8 cellular contexts compared by ENCODE assay signal in genomic region chr2:191151315-191151698, GRCh38. TPM values are rescaled to one million over a fixed set of nuclear protein-coding genes. Genes with fewer than 3 reads are reported as not detected.
DNase-seq lines count a peak whose midpoint lies in the region; ATAC-seq and TF ChIP-seq lines count a peak whose summit lies in the region.
"Had no signal": no experiment of that assay in that cellular context is flagged by ENCODE, and none has a peak within 500 bp of the region (broad histone marks: within the 10 kb centered on the region; RNA-seq: fewer than 3 reads in every experiment).

No MANE protein-coding gene starts in this region.

- no peaks in the 10 kb centered on the region for H3K79me2 ChIP-seq in H9 (ENCODE audit: insufficient read depth, low read length)

- intact Hi-C loops in left ventricle myocardium inferior (cut with micrococcal nuclease) (loop anchor here (10.0 kb wide), 1 partner anchor 97 kb away; no protein-coding TSS in a partner anchor), spleen (cut with DNase I; ENCODE audit: low total_unique reads) (loop anchor here (5.0 kb wide), 1 partner anchor 99 kb away; no protein-coding TSS in a partner anchor)

- POLR2A ChIA-PET in T-cell (lab: Charles Lee): interaction anchor here (0.6 to 4.1 kb wide), 9 partner anchors 36 to 526 kb away, joined by 3 to 66 read pairs (median 3); partner anchors contain the start of genes NABP1 (in 1 of the 2) and STAT1 (in 1 of the 2)

- no peak overlapping the region for H3K9ac ChIP-seq in H9 (ENCODE audit: extremely low read depth, insufficient read length, low read length)

- H2BK12ac ChIP-seq in H9 (ENCODE audit: insufficient read length, low read depth, low read length): no peak overlapping the region

- no peak overlapping the region for H3K4ac ChIP-seq in H9 (ENCODE audit: low read depth, low read length)

- peak; percentile 60 for DNase-seq in H9
- peak in 1 of 34 experiments; percentile 17 for DNase-seq in T-cell
- DNase-seq in left ventricle myocardium inferior: no peak
- DNase-seq in spleen: peak; percentile 78
- DNase-seq in NCI-H2196 treated with DMSO at 0.1 percent for 48 hours (lab: John Stamatoyannopoulos, UW; ENCODE audit: unreplicated experiment): no peak
- no peak for DNase-seq in foreskin fibroblast
- DNase-seq: NCI-H1694 treated with DMSO at 0.1 percent for 48 hours had no signal

- no peak overlapping the region for H3K18ac ChIP-seq in H9 (ENCODE audit: insufficient read length, low read depth, low read length)

- H3K27me3 ChIP-seq in H9 (ENCODE audit: insufficient read depth, low read length): no peaks in the 10 kb centered on the region
- H3K27me3 ChIP-seq in left ventricle myocardium inferior (ENCODE audit: low read depth): no peaks in the 10 kb centered on the region
- H3K27me3 ChIP-seq in spleen (replicated peaks in 1 of 7): no peaks in the 10 kb centered on the region

- H3K36me3 Mint-ChIP-seq in H9 (ENCODE audit: insufficient read depth in 1 of 3, low read depth in 3 of 3): no peaks in the 10 kb centered on the region
- H3K36me3 Mint-ChIP-seq in T-cell: peaks cover 16% of the 10 kb centered on the region

- no peaks in the 10 kb centered on the region for H3K36me3 ChIP-seq in left ventricle myocardium inferior
- peaks cover 0 to 13% (median 0%) of the 10 kb centered on the region in 6 donors for H3K36me3 ChIP-seq in spleen

- peaks cover 9% of the 10 kb centered on the region for H3K23me2 ChIP-seq in H9 (ENCODE audit: insufficient read length, low read depth, low read length, poor library complexity, severe bottlenecking)

- no CpG with 5 or more reads among the region's 6 CpGs for WGBS in H9 (ENCODE audit: extremely low coverage, insufficient read length, low lambda C conversion rate)
- WGBS in spleen, 5 donors: 83 to 94% (median 91%) methylated on average over 6 of the region's 6 CpGs

- no peaks in the 10 kb centered on the region for H3K9me3 ChIP-seq in H9 (ENCODE audit: control insufficient read depth, low read depth, low read length)
- H3K9me3 ChIP-seq in left ventricle myocardium inferior (replicated peaks): no peaks in the 10 kb centered on the region
- H3K9me3 ChIP-seq in spleen: no peaks in the 10 kb centered on the region

- ATAC-seq in T-cell (replicated peaks in 1 of 4) (peak in 1 of 4 experiments; percentile 2), GM21576 (IDR thresholded peaks at IDR 0.05; ENCODE audit: unreplicated experiment) (no peak)

- H3T11ph ChIP-seq in H9 (ENCODE audit: low read length): no peak overlapping the region

- peak overlapping the region; percentile 71 for H3K4me2 ChIP-seq in H9 (ENCODE audit: insufficient read depth, insufficient read length, low read length)

- H3K9me3 Mint-ChIP-seq in H9: no peaks in the 10 kb centered on the region
- no peaks in the 10 kb centered on the region for H3K9me3 Mint-ChIP-seq in T-cell

- CTCF ChIA-PET in T-cell (lab: Charles Lee): interaction anchor here (0.6 to 6.2 kb wide), 4 partner anchors 36 to 100 kb away, joined by 3 to 65 read pairs (median 8); no protein-coding TSS in a partner anchor

- no peak overlapping the region for H4K5ac ChIP-seq in H9 (ENCODE audit: insufficient read length, low read depth, low read length)

- H3K14ac ChIP-seq in H9 (ENCODE audit: insufficient read depth, low read length): no peak overlapping the region

- no peak for TF ChIP-seq POLR2A in spleen (IDR thresholded peaks at IDR 0.05)

- no peak overlapping the region for H4K91ac ChIP-seq in H9 (ENCODE audit: insufficient read length, low read depth, low read length)

- H2BK20ac ChIP-seq in H9 (ENCODE audit: low read depth, low read length, poor library complexity, severe bottlenecking): no peak overlapping the region

- H3K4me3 ChIP-seq in left ventricle myocardium inferior: peak overlapping the region; percentile 68
- peak overlapping the region in 7 of 8 donors; percentile 51 to 79 (median 53) for H3K4me3 ChIP-seq in spleen
- peak overlapping the region in 1 of 2 donors; percentile 55 for H3K4me3 ChIP-seq in foreskin fibroblast (ENCODE audit: low read depth in 1 of 2, low read length in 2 of 2)

- no peak overlapping the region for H3K56ac ChIP-seq in H9 (ENCODE audit: insufficient read length, low read depth, low read length)

- no peaks in the 10 kb centered on the region for H4K20me1 ChIP-seq in H9 (ENCODE audit: control insufficient read depth, insufficient read depth, insufficient read length)

- H3K27ac ChIP-seq in H9 (ENCODE audit: insufficient read length, low read depth, low read length): no peak overlapping the region
- no peak overlapping the region for H3K27ac ChIP-seq in left ventricle myocardium inferior (replicated peaks)
- H3K27ac ChIP-seq in spleen: peak overlapping the region; percentile 72 to 93 (median 86)

- H3K23ac ChIP-seq in H9 (ENCODE audit: insufficient read length, low read depth, low read length): no peak overlapping the region

- H3K27me3 Mint-ChIP-seq in H9 (ENCODE audit: low read depth): peaks cover 26% of the 10 kb centered on the region
- no peaks in the 10 kb centered on the region for H3K27me3 Mint-ChIP-seq in T-cell

- H3K79me1 ChIP-seq in H9 (ENCODE audit: insufficient read depth, low read depth, low read length, poor library complexity, severe bottlenecking): no peaks in the 10 kb centered on the region

- H2AK5ac ChIP-seq in H9 (ENCODE audit: insufficient read length, low read length): no peak overlapping the region

- no peak overlapping the region for H2BK15ac ChIP-seq in H9 (ENCODE audit: low read depth, low read length)

- no peak overlapping the region for H2BK5ac ChIP-seq in H9 (ENCODE audit: insufficient read length, low read length)

- H2AFZ ChIP-seq in H9 (ENCODE audit: low read length): no peak overlapping the region

- H3K4me1 Mint-ChIP-seq in H9 (peaks cover 7 to 8% of the 10 kb centered on the region in 2 experiments), T-cell (peaks cover 58 to 63% (median 59%) of the 10 kb centered on the region in 3 donors)

- H4K8ac ChIP-seq in H9 (replicated peaks; ENCODE audit: insufficient read length, low read depth, low read length): no peak overlapping the region

- no peaks in the 10 kb centered on the region; the same call in 1 of the 2 replicates for H3K4me1 ChIP-seq in H9 (ENCODE audit: insufficient read depth, low read length)
- peaks cover 24% of the 10 kb centered on the region for H3K4me1 ChIP-seq in left ventricle myocardium inferior
- H3K4me1 ChIP-seq in spleen: peaks cover 6 to 82% (median 28%) of the 10 kb centered on the region in 6 donors

- H3K27ac Mint-ChIP-seq in H9 (no peak overlapping the region), T-cell (peak overlapping the region; percentile 95 to 96)

- no peak for TF ChIP-seq CTCF in H9 (conservative IDR thresholded peaks at IDR 0.05)
- TF ChIP-seq CTCF in left ventricle myocardium inferior (IDR thresholded peaks at IDR 0.05; ENCODE audit: borderline replicate concordance): no peak
- no peak for TF ChIP-seq CTCF in spleen (IDR thresholded peaks at IDR 0.05 in 8 of 11, conservative IDR thresholded peaks at IDR 0.05 in 3 of 11)
- no peak for TF ChIP-seq CTCF in foreskin fibroblast (IDR thresholded peaks at IDR 0.05; ENCODE audit: low read depth, low read length)

- H3K4me3 Mint-ChIP-seq in H9 (peak overlapping the region; percentile 69 to 81), T-cell (peak overlapping the region; percentile 90 to 93 (median 90))

- no peak overlapping the region for H2BK120ac ChIP-seq in H9 (ENCODE audit: low read depth, low read length, poor library complexity, severe bottlenecking)

RNA-seq across cellular contexts. Expression of gene STAT4, which starts 0.5 kb away (rescaled TPM):
- total RNA-seq in H9 (2021) (0.33 TPM in 2 replicates), T-cell (100 to 1,000 TPM in 2 of 5 donors, 10 to 100 TPM in 3; 79.5 to 141 (median 91.7) TPM), left ventricle myocardium inferior (0.82 TPM), spleen (10 to 100 TPM; 22.0 to 36.7 (median 27.2) TPM)
- 1 to 10 TPM; 4.0 to 4.6 (median 4.1) TPM for polyA plus RNA-seq in spleen

Comparison
In these comparisons a context has a peak if more than half of its experiments do, and no peak if none do; other contexts are left out.
1. DNase-seq: peak in H9 (single experiment) and spleen (single experiment); none in left ventricle myocardium inferior (single experiment), NCI-H2196 treated with DMSO at 0.1 percent for 48 hours (single experiment) and foreskin fibroblast (0 of 2).
2. H3K27ac ChIP-seq: peak in spleen (8 of 8); none in H9 (single experiment) and left ventricle myocardium inferior (single experiment).
3. H3K27ac Mint-ChIP-seq: peak in T-cell (2 of 2); none in H9 (0 of 3).
4. RNA of gene STAT4, which starts 0.5 kb away (total RNA-seq): 79.5 to 141 TPM in T-cell and 22.0 to 36.7 TPM in spleen; 0.82 TPM in left ventricle myocardium inferior (single experiment) and 0.33 TPM in H9; every median in the first group is over 10 times any median in the second.